ENCODE assay signal across 1 cellular context in genomic region chr7:108014747-108015682, GRCh38.
TF ChIP-seq lines count a peak whose summit lies in the region.

No MANE protein-coding gene starts in this region.

TF ChIP-seq in HepG2, 621 proteins besides CTCF, POLR2A, EP300 and RAD21 (continued from another document and continues in another):
- TF ChIP-seq ZNF331 (CRISPR knock-in tag; IDR thresholded peaks at IDR 0.05) (peak; percentile 54; the same call in 1 of the 2 replicates), IKZF4 (CRISPR knock-in tag; IDR thresholded peaks at IDR 0.05; ENCODE audit: borderline replicate concordance, low read depth, not compliant biosample characterization) (no peak), ZNF251 (CRISPR knock-in tag; IDR thresholded peaks at IDR 0.05) (no peak), ZNF713 (CRISPR knock-in tag; IDR thresholded peaks at IDR 0.05) (no peak), DZIP1 (CRISPR knock-in tag; IDR thresholded peaks at IDR 0.05) (no peak), MAZ (IDR thresholded peaks at IDR 0.05; ENCODE audit: borderline replicate concordance, low read depth, low read length) (no peak), MAZ (CRISPR knock-in tag; IDR thresholded peaks at IDR 0.05; ENCODE audit: low read depth) (no peak), ZBTB25 (CRISPR knock-in tag; IDR thresholded peaks at IDR 0.05) (0 out of 2 replicates have a peak, but pooled peaks have one; percentile 27), MED1 (CRISPR knock-in tag; IDR thresholded peaks at IDR 0.05) (peak; percentile 63), ZNF326 (CRISPR knock-in tag; IDR thresholded peaks at IDR 0.05; ENCODE audit: borderline replicate concordance) (no peak), ZNF143 (CRISPR knock-in tag; IDR thresholded peaks at IDR 0.05) (no peak), FOSL2 (CRISPR knock-in tag; IDR thresholded peaks at IDR 0.05) (peak; percentile 62), ZNF44 (CRISPR knock-in tag; IDR thresholded peaks at IDR 0.05) (no peak), ZMYM3 (CRISPR knock-in tag; IDR thresholded peaks at IDR 0.05) (peak; percentile 27; the same call in 1 of the 2 replicates), RARA (CRISPR knock-in tag; IDR thresholded peaks at IDR 0.05) (peak; percentile 81), ZNF850 (CRISPR knock-in tag; conservative IDR thresholded peaks at IDR 0.05) (no peak), HNRNPH1 (optimal IDR thresholded peaks at IDR 0.05; ENCODE audit: low read depth, low read length) (no peak), HNF1A (IDR thresholded peaks at IDR 0.05; ENCODE audit: low read depth) (peak; percentile 61), HNF1A (CRISPR knock-in tag; IDR thresholded peaks at IDR 0.05; ENCODE audit: borderline replicate concordance) (peak; percentile 73; the same call in 1 of the 2 replicates), ZNF205 (CRISPR knock-in tag; IDR thresholded peaks at IDR 0.05) (no peak), HNF4G (IDR thresholded peaks at IDR 0.05; ENCODE audit: borderline replicate concordance, low read depth, low read length) (no peak; the same call in 1 of the 2 replicates), HNF4G (CRISPR knock-in tag; IDR thresholded peaks at IDR 0.05; ENCODE audit: borderline replicate concordance, low read depth) (no peak), ZNF609 (CRISPR knock-in tag; IDR thresholded peaks at IDR 0.05; ENCODE audit: borderline replicate concordance) (peak; percentile 71; the same call in 1 of the 2 replicates), FOXA3 (CRISPR knock-in tag; IDR thresholded peaks at IDR 0.05) (peak; percentile 95), YY1 (IDR thresholded peaks at IDR 0.05; ENCODE audit: insufficient read depth, insufficient replicate concordance, low read depth, low read length) (no peak), POLR2G (IDR thresholded peaks at IDR 0.05; ENCODE audit: low read depth, low read length) (no peak), ZNF646 (CRISPR knock-in tag; IDR thresholded peaks at IDR 0.05) (no peak), NFIC (IDR thresholded peaks at IDR 0.05; ENCODE audit: low read length) (peak; percentile 91), HOMEZ (CRISPR knock-in tag; IDR thresholded peaks at IDR 0.05; ENCODE audit: low read depth) (peak; percentile 61; the same call in 1 of the 2 replicates), ZNF280D (CRISPR knock-in tag; IDR thresholded peaks at IDR 0.05) (no peak), NFE2 (CRISPR knock-in tag; IDR thresholded peaks at IDR 0.05) (no peak)
